In the genomic region with DNA sequence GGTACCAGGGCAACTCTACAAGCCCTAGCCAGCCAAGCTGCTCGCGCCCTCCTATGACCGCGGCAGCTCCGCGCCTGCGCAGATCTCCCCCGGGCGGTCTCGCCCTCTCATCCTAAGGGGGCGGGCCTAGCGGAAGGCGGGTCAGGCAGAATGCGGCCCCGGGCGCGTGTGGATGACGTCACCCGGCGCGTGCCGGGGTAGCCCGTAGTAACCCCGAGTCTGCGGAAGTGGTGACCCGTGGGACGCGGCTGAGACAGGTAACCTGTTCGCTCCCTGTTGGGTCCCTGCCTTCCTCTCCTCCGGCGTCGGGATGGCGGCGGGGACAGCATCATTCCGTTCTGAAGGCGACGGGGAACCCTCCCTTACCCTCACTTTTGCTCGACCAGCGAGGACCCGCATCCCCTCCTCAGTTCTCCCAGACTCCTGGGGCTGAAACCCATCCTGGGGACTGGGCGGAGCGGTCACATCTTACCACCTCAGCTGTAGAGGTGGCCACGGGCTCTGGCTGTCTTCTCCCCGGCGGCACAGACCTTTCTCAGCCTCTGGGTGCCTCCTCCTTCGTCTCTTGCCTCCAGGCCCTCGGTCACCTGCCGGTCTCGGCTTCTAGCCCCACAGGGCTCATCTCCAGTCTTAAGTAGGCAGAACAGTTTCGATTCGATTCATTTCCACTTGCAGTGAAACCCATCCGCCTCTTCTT, we compare ENCODE assay signal across 1 cellular context.
A peak's percentile ranks its signal among the peaks of the same experiment; 100 is the strongest.
TF ChIP-seq lines count a peak whose summit lies in the region.

A gene with protein sequence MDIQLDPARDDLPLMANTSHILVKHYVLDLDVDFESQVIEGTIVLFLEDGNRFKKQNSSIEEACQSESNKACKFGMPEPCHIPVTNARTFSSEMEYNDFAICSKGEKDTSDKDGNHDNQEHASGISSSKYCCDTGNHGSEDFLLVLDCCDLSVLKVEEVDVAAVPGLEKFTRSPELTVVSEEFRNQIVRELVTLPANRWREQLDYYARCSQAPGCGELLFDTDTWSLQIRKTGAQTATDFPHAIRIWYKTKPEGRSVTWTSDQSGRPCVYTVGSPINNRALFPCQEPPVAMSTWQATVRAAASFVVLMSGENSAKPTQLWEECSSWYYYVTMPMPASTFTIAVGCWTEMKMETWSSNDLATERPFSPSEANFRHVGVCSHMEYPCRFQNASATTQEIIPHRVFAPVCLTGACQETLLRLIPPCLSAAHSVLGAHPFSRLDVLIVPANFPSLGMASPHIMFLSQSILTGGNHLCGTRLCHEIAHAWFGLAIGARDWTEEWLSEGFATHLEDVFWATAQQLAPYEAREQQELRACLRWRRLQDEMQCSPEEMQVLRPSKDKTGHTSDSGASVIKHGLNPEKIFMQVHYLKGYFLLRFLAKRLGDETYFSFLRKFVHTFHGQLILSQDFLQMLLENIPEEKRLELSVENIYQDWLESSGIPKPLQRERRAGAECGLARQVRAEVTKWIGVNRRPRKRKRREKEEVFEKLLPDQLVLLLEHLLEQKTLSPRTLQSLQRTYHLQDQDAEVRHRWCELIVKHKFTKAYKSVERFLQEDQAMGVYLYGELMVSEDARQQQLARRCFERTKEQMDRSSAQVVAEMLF (plus strand): TSS at position 205 of the 697 bp plus-strand sequence. CDS start 33,085 bp downstream, outside the sequence.

TF ChIP-seq in K562, 482 proteins besides CTCF, POLR2A, EP300 and RAD21 (continued from another document and continues in another):
- no peak for TF ChIP-seq GTF3C2 (IDR thresholded peaks at IDR 0.05; ENCODE audit: borderline replicate concordance, extremely low read depth, insufficient read length)
- TF ChIP-seq HSF4 (CRISPR knock-in tag; IDR thresholded peaks at IDR 0.05; ENCODE audit: borderline replicate concordance) = no peak
- peak; percentile 68 for TF ChIP-seq POLR2AphosphoS5 (IDR thresholded peaks at IDR 0.05; ENCODE audit: control insufficient read depth, insufficient read depth, low read depth, low read length)
- TF ChIP-seq TSC22D4 (tag; IDR thresholded peaks at IDR 0.05) = no peak
- peak; percentile 34; the same call in 1 of the 2 replicates for TF ChIP-seq VEZF1 (CRISPR knock-in tag; IDR thresholded peaks at IDR 0.05)
- TF ChIP-seq, protein P1, sequence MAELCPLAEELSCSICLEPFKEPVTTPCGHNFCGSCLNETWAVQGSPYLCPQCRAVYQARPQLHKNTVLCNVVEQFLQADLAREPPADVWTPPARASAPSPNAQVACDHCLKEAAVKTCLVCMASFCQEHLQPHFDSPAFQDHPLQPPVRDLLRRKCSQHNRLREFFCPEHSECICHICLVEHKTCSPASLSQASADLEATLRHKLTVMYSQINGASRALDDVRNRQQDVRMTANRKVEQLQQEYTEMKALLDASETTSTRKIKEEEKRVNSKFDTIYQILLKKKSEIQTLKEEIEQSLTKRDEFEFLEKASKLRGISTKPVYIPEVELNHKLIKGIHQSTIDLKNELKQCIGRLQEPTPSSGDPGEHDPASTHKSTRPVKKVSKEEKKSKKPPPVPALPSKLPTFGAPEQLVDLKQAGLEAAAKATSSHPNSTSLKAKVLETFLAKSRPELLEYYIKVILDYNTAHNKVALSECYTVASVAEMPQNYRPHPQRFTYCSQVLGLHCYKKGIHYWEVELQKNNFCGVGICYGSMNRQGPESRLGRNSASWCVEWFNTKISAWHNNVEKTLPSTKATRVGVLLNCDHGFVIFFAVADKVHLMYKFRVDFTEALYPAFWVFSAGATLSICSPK (IDR thresholded peaks at IDR 0.05; ENCODE audit: borderline replicate concordance) = no peak
- no peak for TF ChIP-seq GATAD2B (IDR thresholded peaks at IDR 0.05; ENCODE audit: borderline replicate concordance)
- no peak for TF ChIP-seq TCF15 (CRISPR knock-in tag; IDR thresholded peaks at IDR 0.05)
- no peak for TF ChIP-seq SMARCA5 (IDR thresholded peaks at IDR 0.05)
- peak; percentile 99 for TF ChIP-seq MTA1 (IDR thresholded peaks at IDR 0.05; ENCODE audit: borderline replicate concordance)
- TF ChIP-seq, protein P2, sequence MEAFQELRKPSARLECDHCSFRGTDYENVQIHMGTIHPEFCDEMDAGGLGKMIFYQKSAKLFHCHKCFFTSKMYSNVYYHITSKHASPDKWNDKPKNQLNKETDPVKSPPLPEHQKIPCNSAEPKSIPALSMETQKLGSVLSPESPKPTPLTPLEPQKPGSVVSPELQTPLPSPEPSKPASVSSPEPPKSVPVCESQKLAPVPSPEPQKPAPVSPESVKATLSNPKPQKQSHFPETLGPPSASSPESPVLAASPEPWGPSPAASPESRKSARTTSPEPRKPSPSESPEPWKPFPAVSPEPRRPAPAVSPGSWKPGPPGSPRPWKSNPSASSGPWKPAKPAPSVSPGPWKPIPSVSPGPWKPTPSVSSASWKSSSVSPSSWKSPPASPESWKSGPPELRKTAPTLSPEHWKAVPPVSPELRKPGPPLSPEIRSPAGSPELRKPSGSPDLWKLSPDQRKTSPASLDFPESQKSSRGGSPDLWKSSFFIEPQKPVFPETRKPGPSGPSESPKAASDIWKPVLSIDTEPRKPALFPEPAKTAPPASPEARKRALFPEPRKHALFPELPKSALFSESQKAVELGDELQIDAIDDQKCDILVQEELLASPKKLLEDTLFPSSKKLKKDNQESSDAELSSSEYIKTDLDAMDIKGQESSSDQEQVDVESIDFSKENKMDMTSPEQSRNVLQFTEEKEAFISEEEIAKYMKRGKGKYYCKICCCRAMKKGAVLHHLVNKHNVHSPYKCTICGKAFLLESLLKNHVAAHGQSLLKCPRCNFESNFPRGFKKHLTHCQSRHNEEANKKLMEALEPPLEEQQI (IDR thresholded peaks at IDR 0.05) = no peak; the same call in 1 of the 2 replicates
- TF ChIP-seq RNF2 (IDR thresholded peaks at IDR 0.05) = no peak
- TF ChIP-seq, protein P3, sequence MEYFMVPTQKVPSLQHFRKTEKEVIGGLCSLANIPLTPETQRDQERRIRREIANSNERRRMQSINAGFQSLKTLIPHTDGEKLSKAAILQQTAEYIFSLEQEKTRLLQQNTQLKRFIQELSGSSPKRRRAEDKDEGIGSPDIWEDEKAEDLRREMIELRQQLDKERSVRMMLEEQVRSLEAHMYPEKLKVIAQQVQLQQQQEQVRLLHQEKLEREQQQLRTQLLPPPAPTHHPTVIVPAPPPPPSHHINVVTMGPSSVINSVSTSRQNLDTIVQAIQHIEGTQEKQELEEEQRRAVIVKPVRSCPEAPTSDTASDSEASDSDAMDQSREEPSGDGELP (CRISPR knock-in tag; IDR thresholded peaks at IDR 0.05; ENCODE audit: borderline replicate concordance) = no peak
- 0 out of 2 replicates have a peak, but pooled peaks have one; percentile 53 for TF ChIP-seq CBFB (CRISPR knock-in tag; IDR thresholded peaks at IDR 0.05)
- peak; percentile 74 for TF ChIP-seq NR2C2 (CRISPR knock-in tag; IDR thresholded peaks at IDR 0.05)
- peak; percentile 95 for TF ChIP-seq NR2C2 (tag; IDR thresholded peaks at IDR 0.05)
- TF ChIP-seq CHCHD3 (CRISPR knock-in tag; IDR thresholded peaks at IDR 0.05) = no peak
- TF ChIP-seq HNRNPL (IDR thresholded peaks at IDR 0.05; ENCODE audit: low read depth, low read length) = no peak
- TF ChIP-seq, protein P4, sequence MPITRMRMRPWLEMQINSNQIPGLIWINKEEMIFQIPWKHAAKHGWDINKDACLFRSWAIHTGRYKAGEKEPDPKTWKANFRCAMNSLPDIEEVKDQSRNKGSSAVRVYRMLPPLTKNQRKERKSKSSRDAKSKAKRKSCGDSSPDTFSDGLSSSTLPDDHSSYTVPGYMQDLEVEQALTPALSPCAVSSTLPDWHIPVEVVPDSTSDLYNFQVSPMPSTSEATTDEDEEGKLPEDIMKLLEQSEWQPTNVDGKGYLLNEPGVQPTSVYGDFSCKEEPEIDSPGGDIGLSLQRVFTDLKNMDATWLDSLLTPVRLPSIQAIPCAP (CRISPR knock-in tag; IDR thresholded peaks at IDR 0.05; ENCODE audit: borderline replicate concordance) = no peak
- TF ChIP-seq, protein P5, sequence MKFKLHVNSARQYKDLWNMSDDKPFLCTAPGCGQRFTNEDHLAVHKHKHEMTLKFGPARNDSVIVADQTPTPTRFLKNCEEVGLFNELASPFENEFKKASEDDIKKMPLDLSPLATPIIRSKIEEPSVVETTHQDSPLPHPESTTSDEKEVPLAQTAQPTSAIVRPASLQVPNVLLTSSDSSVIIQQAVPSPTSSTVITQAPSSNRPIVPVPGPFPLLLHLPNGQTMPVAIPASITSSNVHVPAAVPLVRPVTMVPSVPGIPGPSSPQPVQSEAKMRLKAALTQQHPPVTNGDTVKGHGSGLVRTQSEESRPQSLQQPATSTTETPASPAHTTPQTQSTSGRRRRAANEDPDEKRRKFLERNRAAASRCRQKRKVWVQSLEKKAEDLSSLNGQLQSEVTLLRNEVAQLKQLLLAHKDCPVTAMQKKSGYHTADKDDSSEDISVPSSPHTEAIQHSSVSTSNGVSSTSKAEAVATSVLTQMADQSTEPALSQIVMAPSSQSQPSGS (CRISPR knock-in tag; IDR thresholded peaks at IDR 0.05) = no peak
- TF ChIP-seq CEBPG (CRISPR knock-in tag; IDR thresholded peaks at IDR 0.05) = peak; percentile 14; the same call in 1 of the 2 replicates
- TF ChIP-seq CEBPG (tag; conservative IDR thresholded peaks at IDR 0.05 in 1 of 2, IDR thresholded peaks at IDR 0.05 in 1 of 2) = no peak
- no peak for TF ChIP-seq AFF4 (CRISPR knock-in tag; IDR thresholded peaks at IDR 0.05)
- no peak for TF ChIP-seq ZNF239 (CRISPR knock-in tag; IDR thresholded peaks at IDR 0.05)
- TF ChIP-seq ZNF253 (CRISPR knock-in tag; conservative IDR thresholded peaks at IDR 0.05) = no peak
- no peak for TF ChIP-seq ZNF143 (CRISPR knock-in tag; IDR thresholded peaks at IDR 0.05)
- TF ChIP-seq RCOR1 (IDR thresholded peaks at IDR 0.05; ENCODE audit: borderline replicate concordance in 1 of 2, low read depth in 2 of 2, low read length in 2 of 2) = peak in 1 of 2 experiments; percentile 38; a peak in 1 of 4 replicates
- TF ChIP-seq CXXC5 (CRISPR knock-in tag; IDR thresholded peaks at IDR 0.05) = peak; percentile 96
- peak; percentile 92 for TF ChIP-seq RFX1 (IDR thresholded peaks at IDR 0.05)
- peak; percentile 86 for TF ChIP-seq GABPA (tag; conservative IDR thresholded peaks at IDR 0.05; ENCODE audit: low read depth)
- TF ChIP-seq POU5F1 (IDR thresholded peaks at IDR 0.05; ENCODE audit: borderline replicate concordance, low read depth, low read length, partially characterized antibody) = no peak
- peak; percentile 64; the same call in 1 of the 2 replicates for TF ChIP-seq ZKSCAN1 (IDR thresholded peaks at IDR 0.05; ENCODE audit: low read depth, low read length)
- no peak for TF ChIP-seq KLF6 (CRISPR knock-in tag; IDR thresholded peaks at IDR 0.05; ENCODE audit: borderline replicate concordance)
- no peak for TF ChIP-seq CBFA2T3 (IDR thresholded peaks at IDR 0.05)
- TF ChIP-seq HDAC8 (tag; IDR thresholded peaks at IDR 0.05) = no peak
- no peak for TF ChIP-seq SMARCA4 (IDR thresholded peaks at IDR 0.05)
- TF ChIP-seq GABPB2 (CRISPR knock-in tag; conservative IDR thresholded peaks at IDR 0.05) = no peak
- TF ChIP-seq ZNF140 (CRISPR knock-in tag; IDR thresholded peaks at IDR 0.05) = no peak
- no peak for TF ChIP-seq HDAC6 (IDR thresholded peaks at IDR 0.05; ENCODE audit: low read depth, low read length)
